Comparison of ENCODE assay signal across 24 cellular contexts in genomic region chr22:27474112-27474571, GRCh38.
A peak's percentile ranks its signal among the peaks of the same experiment; 100 is the strongest.
DNase-seq lines count a peak whose midpoint lies in the region; TF ChIP-seq lines count a peak whose summit lies in the region.
"Had no signal": no experiment of that assay in that cellular context is flagged by ENCODE, and none has a peak within 500 bp of the region (broad histone marks: within the 10 kb centered on the region; RNA-seq: fewer than 3 reads in every experiment).

No MANE protein-coding gene starts in this region.

- DNase-seq in ACHN (peak; percentile 70), NCI-H226 (peak; percentile 20), chondrocyte (ENCODE audit: low spot score) (no peak), mesendoderm (no peak), MV-4-11 (lab: John Stamatoyannopoulos, UW) (no peak), NCI-H1694 treated with DMSO at 0.1 percent for 48 hours (lab: John Stamatoyannopoulos, UW) (no peak), GM13976 (ENCODE audit: low spot score) (no peak), NCI-H2227 treated with DMSO at 0.1 percent for 48 hours (lab: John Stamatoyannopoulos, UW) (no peak)
- DNase-seq: activated CD4-positive, alpha-beta T cell treated with anti-CD3 and anti-CD28 coated beads, Interleukin-2, amount 50 U/mL, for 1 hour; activated naive CD4-positive, alpha-beta T cell treated with anti-CD3 and anti-CD28 coated beads for 36 hours; activated T-cell treated with anti-CD3 and anti-CD28 coated beads for 4 hours; dorsolateral prefrontal cortex; EL; HFFc6; immature natural killer cell; NCI-H1092 treated with DMSO at 0.1 percent for 48 hours; NCI-H2107; NCI-H748 treated with DMSO at 0.1 percent for 48 hours; right cardiac atrium; stimulated activated CD4-positive, alpha-beta T cell treated with anti-CD3 and anti-CD28 coated beads, Interleukin-2, amount 100 ng/mL, for 24 hours had no signal

- no peaks in the 10 kb centered on the region for H3K79me1 ChIP-seq in mesendoderm (ENCODE audit: low read length)

- H3K18ac ChIP-seq in mesendoderm (ENCODE audit: low read length), result no peak overlapping the region

- H3K4me3 Mint-ChIP-seq in chondrocyte (ENCODE audit: unreplicated experiment), result no peak overlapping the region
- H3K4me3 Mint-ChIP-seq: activated naive CD4-positive, alpha-beta T cell treated with anti-CD3 and anti-CD28 coated beads for 36 hours; brain; IgD-negative memory B cell; immature natural killer cell; memory B cell; natural killer cell treated with Interleukin-12 subunit alpha and Interleukin-12 subunit beta and Interleukin-15 and Interleukin-18, amount 100 ng/mL, for 72 hours had no signal

- H4K8ac ChIP-seq in mesendoderm (ENCODE audit: low read depth, low read length), result no peak overlapping the region

- no CpG with 5 or more reads among the region's 9 CpGs for WGBS in mesendoderm (ENCODE audit: extremely low coverage, insufficient coverage, low lambda C conversion rate)

- no peak overlapping the region for H2BK15ac ChIP-seq in mesendoderm (replicated peaks; ENCODE audit: low read depth)

- H3K4ac ChIP-seq in mesendoderm (ENCODE audit: low read depth, low read length), result no peak overlapping the region

- H3K9ac ChIP-seq in mesendoderm (ENCODE audit: low read length), result no peak overlapping the region

- peak overlapping the region; percentile 67 for H2AK5ac ChIP-seq in mesendoderm (ENCODE audit: low read length)

- in situ Hi-C loops in ACHN (cut with HindIII; ENCODE audit: low pct_ligation_motif_present, low pct_unique_long_range_greater_than_20kb, low sequenced_read_pairs), result no loop called here
- in situ Hi-C loops in GM13976 (cut with MboI; ENCODE audit: low sequenced_read_pairs, unreplicated experiment), result no loop called here

- H3K27ac ChIP-seq in mesendoderm (ENCODE audit: low read depth, low read length), result no peak overlapping the region
- H3K27ac ChIP-seq: dorsolateral prefrontal cortex had no signal

- H3K27me3 ChIP-seq in mesendoderm (ENCODE audit: insufficient read depth, low read length, poor library complexity), result no peaks in the 10 kb centered on the region

- no peak overlapping the region for H2BK120ac ChIP-seq in mesendoderm (ENCODE audit: low read depth, low read length)

- no peak overlapping the region for H3K56ac ChIP-seq in mesendoderm (ENCODE audit: low read length)

- peaks cover 38% of the 10 kb centered on the region for H3K4me1 Mint-ChIP-seq in chondrocyte (ENCODE audit: low read depth)
- H3K4me1 Mint-ChIP-seq: immature natural killer cell, memory B cell had no signal

- H3K9me3 Mint-ChIP-seq in chondrocyte (ENCODE audit: low read depth), result no peaks in the 10 kb centered on the region
- H3K9me3 Mint-ChIP-seq: activated naive CD4-positive, alpha-beta T cell treated with anti-CD3 and anti-CD28 coated beads for 36 hours; immature natural killer cell; natural killer cell treated with Interleukin-12 subunit alpha and Interleukin-12 subunit beta and Interleukin-15 and Interleukin-18, amount 100 ng/mL, for 72 hours had no signal

- no peak overlapping the region for H3K4me2 ChIP-seq in mesendoderm (ENCODE audit: low read length)

- H3K23ac ChIP-seq in mesendoderm (ENCODE audit: low read length), result no peak overlapping the region

- H3K4me1 ChIP-seq in mesendoderm (ENCODE audit: control insufficient read depth, low read depth, low read length), result peaks cover 12% of the 10 kb centered on the region

- H3K79me2 ChIP-seq in mesendoderm (ENCODE audit: control insufficient read depth, insufficient read depth, low read length), result no peaks in the 10 kb centered on the region

- peaks cover 2% of the 10 kb centered on the region for H3K36me3 Mint-ChIP-seq in chondrocyte (ENCODE audit: low read depth)
- H3K36me3 Mint-ChIP-seq: brain; IgD-negative memory B cell; immature natural killer cell; memory B cell; natural killer cell treated with Interleukin-12 subunit alpha and Interleukin-12 subunit beta and Interleukin-15 and Interleukin-18, amount 100 ng/mL, for 72 hours had no signal

- H3K36me3 ChIP-seq in mesendoderm (ENCODE audit: control insufficient read depth, insufficient read depth, low read length), result no peaks in the 10 kb centered on the region

- H3K27ac Mint-ChIP-seq in chondrocyte (ENCODE audit: unreplicated experiment), result peak overlapping the region; percentile 91
- H3K27ac Mint-ChIP-seq: activated naive CD4-positive, alpha-beta T cell treated with anti-CD3 and anti-CD28 coated beads for 36 hours; IgD-negative memory B cell; immature natural killer cell; memory B cell; natural killer cell treated with Interleukin-12 subunit alpha and Interleukin-12 subunit beta and Interleukin-15 and Interleukin-18, amount 100 ng/mL, for 72 hours had no signal

- H4K5ac ChIP-seq in mesendoderm (ENCODE audit: low read length), result no peak overlapping the region

- no peak overlapping the region for H2BK5ac ChIP-seq in mesendoderm (ENCODE audit: low read length)

- H3K27me3 Mint-ChIP-seq in chondrocyte (ENCODE audit: low read depth), result no peaks in the 10 kb centered on the region
- H3K27me3 Mint-ChIP-seq: brain; memory B cell; natural killer cell treated with Interleukin-12 subunit alpha and Interleukin-12 subunit beta and Interleukin-15 and Interleukin-18, amount 100 ng/mL, for 72 hours had no signal

- H3K4me3 ChIP-seq in mesendoderm (ENCODE audit: low read length), result no peak overlapping the region
- H3K4me3 ChIP-seq: dorsolateral prefrontal cortex had no signal

- no peak for TF ChIP-seq CTCF in chondrocyte (IDR thresholded peaks at IDR 0.05)
- TF ChIP-seq CTCF in GM13976 (IDR thresholded peaks at IDR 0.05; ENCODE audit: borderline replicate concordance, control extremely low read depth, extremely low read depth, insufficient read depth, missing control alignments), result no peak

Comparison
In these comparisons a context has a peak if more than half of its experiments do, and no peak if none do; other contexts are left out.
1. DNase-seq: peak in ACHN (single experiment) and NCI-H226 (single experiment); none in chondrocyte (single experiment), mesendoderm (single experiment), MV-4-11 (single experiment), NCI-H1694 treated with DMSO at 0.1 percent for 48 hours (single experiment), GM13976 (single experiment) and NCI-H2227 treated with DMSO at 0.1 percent for 48 hours (single experiment).